26 cellular contexts compared by ENCODE assay signal in genomic region chr13:52051400-52051799, GRCh38.
"Had no signal": no experiment of that assay in that cellular context is flagged by ENCODE, and none has a peak within 500 bp of the region (broad histone marks: within the 10 kb centered on the region; RNA-seq: fewer than 3 reads in every experiment).

No MANE protein-coding gene starts in this region.

- DNase-seq: activated CD4-positive, alpha-beta T cell treated with anti-CD3 and anti-CD28 coated beads, Interleukin-2, amount 10 ng/mL, durations not matched to agents 24 days and 14 days; activated CD4-positive, alpha-beta T cell treated with anti-CD3 and anti-CD28 coated beads, Interleukin-2, amount 50 U/mL, for 48 hours; activated CD4-positive, CD25-positive, alpha-beta regulatory T cell treated with anti-CD3 and anti-CD28 coated beads, Interleukin-2, amount 50 U/mL, for 72 hours; activated CD8-positive, alpha-beta memory T cell treated with anti-CD3 and anti-CD28 coated beads for 24 hours; activated gamma-delta T cell treated with Interleukin-2 at 50 U/mL for 16 hours; activated naive CD4-positive, alpha-beta T cell treated with anti-CD3 and anti-CD28 coated beads, Interleukin-2, amount 10 ng/mL, durations not matched to agents 7 days and 5 days; activated naive CD8-positive, alpha-beta T cell treated with anti-CD3 and anti-CD28 coated beads for 36 hours; activated T-cell treated with anti-CD3 and anti-CD28 coated beads, Interleukin-2, amount 50 U/mL, for 72 hours; anterior cingulate cortex; caudate nucleus; MM.1S; NCI-H1105; NCI-H1436; NCI-H187; NCI-H2081; NCI-H510A treated with DMSO at 0.1 percent for 48 hours; NCI-H69; NK-92 treated with Interleukin-12 subunit alpha and Interleukin-12 subunit beta, amount 100 ng/mL, for 24 hours; Peyer's patch; Right ventricle myocardium superior; SW 1271 had no signal

- H3K4me3 Mint-ChIP-seq: activated CD4-positive, alpha-beta T cell treated with anti-CD3 and anti-CD28 coated beads, Interleukin-2, amount 10 ng/mL, durations not matched to agents 24 days and 14 days; activated naive CD4-positive, alpha-beta T cell treated with anti-CD3 and anti-CD28 coated beads, Interleukin-2, amount 10 ng/mL, durations not matched to agents 7 days and 5 days; activated naive CD8-positive, alpha-beta T cell treated with anti-CD3 and anti-CD28 coated beads for 36 hours; activated T-cell treated with anti-CD3 and anti-CD28 coated beads, Interleukin-2, amount 50 U/mL, for 72 hours; T-helper 1 cell treated with Interleukin-12 subunit alpha and Interleukin-12 subunit beta and Interleukin-4 antibody, amounts not matched to agents 30 μg/mL and 1 μg/mL, for 36 hours had no signal

- H3K27ac ChIP-seq: Peyer's patch, RWPE1, SJSA1 had no signal

- H3K9me3 Mint-ChIP-seq: activated CD4-positive, alpha-beta T cell treated with anti-CD3 and anti-CD28 coated beads, Interleukin-2, amount 10 ng/mL, durations not matched to agents 24 days and 14 days; activated naive CD4-positive, alpha-beta T cell treated with anti-CD3 and anti-CD28 coated beads, Interleukin-2, amount 10 ng/mL, durations not matched to agents 7 days and 5 days; activated T-helper 2 cell treated with anti-CD3 and anti-CD28 coated beads, Interferon-gamma antibody, Interleukin-2, Interleukin-4, amounts not matched to agents 10 μg/mL and 5 μg/mL and 100 μg/mL, durations not matched to agents 14 hours and 24 hours and 36 hours had no signal

- H3K36me3 ChIP-seq: Peyer's patch, SJSA1 had no signal

- H3K4me1 ChIP-seq: Peyer's patch, SJSA1 had no signal

- ATAC-seq: activated T-cell treated with anti-CD3 and anti-CD28 coated beads, Interleukin-2, amount 50 U/mL, for 72 hours; SK-N-SH treated with all-trans-retinoic acid at 6 μM for 48 hours had no signal

- H3K27ac Mint-ChIP-seq: activated CD4-positive, alpha-beta T cell treated with anti-CD3 and anti-CD28 coated beads, Interleukin-2, amount 10 ng/mL, durations not matched to agents 24 days and 14 days; activated naive CD4-positive, alpha-beta T cell treated with anti-CD3 and anti-CD28 coated beads, Interleukin-2, amount 10 ng/mL, durations not matched to agents 7 days and 5 days; activated naive CD8-positive, alpha-beta T cell treated with anti-CD3 and anti-CD28 coated beads for 36 hours; activated T-cell treated with anti-CD3 and anti-CD28 coated beads, Interleukin-2, amount 50 U/mL, for 72 hours; activated T-helper 2 cell treated with anti-CD3 and anti-CD28 coated beads, Interferon-gamma antibody, Interleukin-2, Interleukin-4, amounts not matched to agents 10 μg/mL and 5 μg/mL and 100 μg/mL, durations not matched to agents 14 hours and 24 hours and 36 hours; T-helper 1 cell treated with Interleukin-12 subunit alpha and Interleukin-12 subunit beta and Interleukin-4 antibody, amounts not matched to agents 30 μg/mL and 1 μg/mL, for 36 hours had no signal

- H3K27me3 Mint-ChIP-seq: activated CD4-positive, alpha-beta T cell treated with anti-CD3 and anti-CD28 coated beads, Interleukin-2, amount 10 ng/mL, durations not matched to agents 24 days and 14 days; activated naive CD4-positive, alpha-beta T cell treated with anti-CD3 and anti-CD28 coated beads, Interleukin-2, amount 10 ng/mL, durations not matched to agents 7 days and 5 days; activated naive CD8-positive, alpha-beta T cell treated with anti-CD3 and anti-CD28 coated beads for 36 hours had no signal

- H3K27me3 ChIP-seq: Peyer's patch, SJSA1 had no signal

- H3K4me1 Mint-ChIP-seq: activated CD4-positive, alpha-beta T cell treated with anti-CD3 and anti-CD28 coated beads, Interleukin-2, amount 10 ng/mL, durations not matched to agents 24 days and 14 days; activated naive CD4-positive, alpha-beta T cell treated with anti-CD3 and anti-CD28 coated beads, Interleukin-2, amount 10 ng/mL, durations not matched to agents 7 days and 5 days; activated naive CD8-positive, alpha-beta T cell treated with anti-CD3 and anti-CD28 coated beads for 36 hours had no signal

- H3K9me3 ChIP-seq: Peyer's patch, SJSA1 had no signal

- H3K4me3 ChIP-seq: Peyer's patch, SJSA1 had no signal

- H3K36me3 Mint-ChIP-seq: activated naive CD4-positive, alpha-beta T cell treated with anti-CD3 and anti-CD28 coated beads, Interleukin-2, amount 10 ng/mL, durations not matched to agents 7 days and 5 days; activated naive CD8-positive, alpha-beta T cell treated with anti-CD3 and anti-CD28 coated beads for 36 hours had no signal
